ENCODE assay signal across 10 cellular contexts in genomic region chr11:927871-928270, GRCh38. TPM values are rescaled to one million over a fixed set of nuclear protein-coding genes. Genes with fewer than 3 reads are reported as not detected.
DNase-seq lines count a peak whose midpoint lies in the region; ATAC-seq lines count a peak whose summit lies in the region.
"Had no signal": no experiment of that assay in that cellular context is flagged by ENCODE, and none has a peak within 500 bp of the region (broad histone marks: within the 10 kb centered on the region; RNA-seq: fewer than 3 reads in every experiment).

No MANE protein-coding gene starts in this region.

- H3K27me3 Mint-ChIP-seq in activated CD8-positive, alpha-beta T cell treated with anti-CD3 and anti-CD28 coated beads, Interleukin-2, amount 10 ng/mL, durations not matched to agents 7 days and 5 days (ENCODE audit: low read depth), result no peaks in the 10 kb centered on the region
- H3K27me3 Mint-ChIP-seq in stimulated activated memory B cell treated with anti-CD40 and anti-IgM and Interleukin-4, amounts not matched to agents 10 μg/mL and 1 μg/mL and 100 μg/mL, for 72 hours, result no peaks in the 10 kb centered on the region

- peaks cover 41% of the 10 kb centered on the region for H3K4me1 Mint-ChIP-seq in activated CD8-positive, alpha-beta T cell treated with anti-CD3 and anti-CD28 coated beads, Interleukin-2, amount 10 ng/mL, durations not matched to agents 7 days and 5 days (ENCODE audit: low read depth)
- H3K4me1 Mint-ChIP-seq in stimulated activated memory B cell treated with anti-CD40 and anti-IgM and Interleukin-4, amounts not matched to agents 10 μg/mL and 1 μg/mL and 100 μg/mL, for 72 hours, result peaks cover 37% of the 10 kb centered on the region

- POLR2A ChIA-PET in activated CD8-positive, alpha-beta T cell treated with anti-CD3 and anti-CD28 coated beads, Interleukin-2, amount 10 ng/mL, durations not matched to agents 7 days and 5 days (lab: Charles Lee), result no interaction called here

- intact Hi-C loops in left colon (cut with DNase I, micrococcal nuclease), result no loop called here

- H3K36me3 Mint-ChIP-seq in activated CD8-positive, alpha-beta T cell treated with anti-CD3 and anti-CD28 coated beads, Interleukin-2, amount 10 ng/mL, durations not matched to agents 7 days and 5 days (ENCODE audit: low read depth), result peaks cover 10% of the 10 kb centered on the region
- peaks cover 11% of the 10 kb centered on the region for H3K36me3 Mint-ChIP-seq in stimulated activated memory B cell treated with anti-CD40 and anti-IgM and Interleukin-4, amounts not matched to agents 10 μg/mL and 1 μg/mL and 100 μg/mL, for 72 hours

- H3K4me3 Mint-ChIP-seq in activated CD8-positive, alpha-beta T cell treated with anti-CD3 and anti-CD28 coated beads, Interleukin-2, amount 10 ng/mL, durations not matched to agents 7 days and 5 days, result peak overlapping the region; percentile 78
- H3K4me3 Mint-ChIP-seq in stimulated activated memory B cell treated with anti-CD40 and anti-IgM and Interleukin-4, amounts not matched to agents 10 μg/mL and 1 μg/mL and 100 μg/mL, for 72 hours, result no peak overlapping the region

- CTCF ChIA-PET in activated CD8-positive, alpha-beta T cell treated with anti-CD3 and anti-CD28 coated beads, Interleukin-2, amount 10 ng/mL, durations not matched to agents 7 days and 5 days (lab: Charles Lee), result interaction anchor here (1.1 to 2.0 kb wide), 2 partner anchors 10 to 123 kb away, joined by 3 to 7 read pairs; no protein-coding TSS in a partner anchor

- H3K27ac Mint-ChIP-seq in activated CD8-positive, alpha-beta T cell treated with anti-CD3 and anti-CD28 coated beads, Interleukin-2, amount 10 ng/mL, durations not matched to agents 7 days and 5 days, result peak overlapping the region; percentile 75
- H3K27ac Mint-ChIP-seq in stimulated activated memory B cell treated with anti-CD40 and anti-IgM and Interleukin-4, amounts not matched to agents 10 μg/mL and 1 μg/mL and 100 μg/mL, for 72 hours, result no peak overlapping the region

- DNase-seq in stimulated activated CD4-positive, alpha-beta T cell treated with anti-CD3 and anti-CD28 coated beads, Interleukin-15, amount 100 ng/mL, for 24 hours, result peak; percentile 42
- no peak for DNase-seq in stimulated activated CD4-positive, alpha-beta T cell treated with anti-CD3 and anti-CD28 coated beads, Interleukin-4, amount 100 ng/mL, for 24 hours
- DNase-seq in activated CD8-positive, alpha-beta T cell treated with anti-CD3 and anti-CD28 coated beads, Interleukin-2, amount 10 ng/mL, durations not matched to agents 7 days and 5 days, result peak; percentile 71
- DNase-seq in left colon (peak in 1 of 2 donors; percentile 36), NCI-H2029 treated with DMSO at 0.1 percent for 48 hours (lab: John Stamatoyannopoulos, UW) (no peak)
- DNase-seq: NCI-H226, SW 1271 had no signal

- ATAC-seq in activated CD8-positive, alpha-beta T cell treated with anti-CD3 and anti-CD28 coated beads, Interleukin-2, amount 10 ng/mL, durations not matched to agents 7 days and 5 days, result peak; percentile 54
- ATAC-seq in left colon (peak; percentile 47), HG02588 (IDR thresholded peaks at IDR 0.05; ENCODE audit: unreplicated experiment) (no peak), HG03571 (IDR thresholded peaks at IDR 0.05; ENCODE audit: unreplicated experiment) (no peak)
- ATAC-seq in stimulated activated memory B cell treated with anti-CD40 and anti-IgM and Interleukin-4, amounts not matched to agents 10 μg/mL and 1 μg/mL and 100 μg/mL, for 72 hours, result no peak

- no peaks in the 10 kb centered on the region for H3K9me3 Mint-ChIP-seq in activated CD8-positive, alpha-beta T cell treated with anti-CD3 and anti-CD28 coated beads, Interleukin-2, amount 10 ng/mL, durations not matched to agents 7 days and 5 days (ENCODE audit: insufficient read depth)
- no peaks in the 10 kb centered on the region for H3K9me3 Mint-ChIP-seq in stimulated activated memory B cell treated with anti-CD40 and anti-IgM and Interleukin-4, amounts not matched to agents 10 μg/mL and 1 μg/mL and 100 μg/mL, for 72 hours

RNA-seq across cellular contexts. Expression of gene AP2A2, which starts 2.2 kb away (rescaled TPM):
- total RNA-seq in activated CD8-positive, alpha-beta T cell treated with anti-CD3 and anti-CD28 coated beads, Interleukin-2, amount 10 ng/mL, durations not matched to agents 7 days and 5 days, result 10 to 100 TPM; 40.1 to 54.0 TPM
- 10 to 100 TPM; 61.6 to 68.8 TPM for total RNA-seq in left colon

RNA-seq across cellular contexts. Expression of gene CHID1, which starts 17.3 kb away (rescaled TPM):
- 10 to 100 TPM; 46.1 to 48.4 TPM for total RNA-seq in activated CD8-positive, alpha-beta T cell treated with anti-CD3 and anti-CD28 coated beads, Interleukin-2, amount 10 ng/mL, durations not matched to agents 7 days and 5 days
- total RNA-seq in left colon, result 10 to 100 TPM; 52.0 to 54.2 TPM

Comparison
In these comparisons a context has a peak if more than half of its experiments do, and no peak if none do; other contexts are left out.
1. DNase-seq: peak in stimulated activated CD4-positive, alpha-beta T cell treated with anti-CD3 and anti-CD28 coated beads, Interleukin-15, amount 100 ng/mL, for 24 hours (single experiment) and activated CD8-positive, alpha-beta T cell treated with anti-CD3 and anti-CD28 coated beads, Interleukin-2, amount 10 ng/mL, durations not matched to agents 7 days and 5 days (single experiment); none in stimulated activated CD4-positive, alpha-beta T cell treated with anti-CD3 and anti-CD28 coated beads, Interleukin-4, amount 100 ng/mL, for 24 hours (single experiment) and NCI-H2029 treated with DMSO at 0.1 percent for 48 hours (single experiment).
2. ATAC-seq: peak in activated CD8-positive, alpha-beta T cell treated with anti-CD3 and anti-CD28 coated beads, Interleukin-2, amount 10 ng/mL, durations not matched to agents 7 days and 5 days (single experiment) and left colon (single experiment); none in HG02588 (single experiment), stimulated activated memory B cell treated with anti-CD40 and anti-IgM and Interleukin-4, amounts not matched to agents 10 μg/mL and 1 μg/mL and 100 μg/mL, for 72 hours (single experiment) and HG03571 (single experiment).